8 cellular contexts compared by ENCODE assay signal in the genomic region with DNA sequence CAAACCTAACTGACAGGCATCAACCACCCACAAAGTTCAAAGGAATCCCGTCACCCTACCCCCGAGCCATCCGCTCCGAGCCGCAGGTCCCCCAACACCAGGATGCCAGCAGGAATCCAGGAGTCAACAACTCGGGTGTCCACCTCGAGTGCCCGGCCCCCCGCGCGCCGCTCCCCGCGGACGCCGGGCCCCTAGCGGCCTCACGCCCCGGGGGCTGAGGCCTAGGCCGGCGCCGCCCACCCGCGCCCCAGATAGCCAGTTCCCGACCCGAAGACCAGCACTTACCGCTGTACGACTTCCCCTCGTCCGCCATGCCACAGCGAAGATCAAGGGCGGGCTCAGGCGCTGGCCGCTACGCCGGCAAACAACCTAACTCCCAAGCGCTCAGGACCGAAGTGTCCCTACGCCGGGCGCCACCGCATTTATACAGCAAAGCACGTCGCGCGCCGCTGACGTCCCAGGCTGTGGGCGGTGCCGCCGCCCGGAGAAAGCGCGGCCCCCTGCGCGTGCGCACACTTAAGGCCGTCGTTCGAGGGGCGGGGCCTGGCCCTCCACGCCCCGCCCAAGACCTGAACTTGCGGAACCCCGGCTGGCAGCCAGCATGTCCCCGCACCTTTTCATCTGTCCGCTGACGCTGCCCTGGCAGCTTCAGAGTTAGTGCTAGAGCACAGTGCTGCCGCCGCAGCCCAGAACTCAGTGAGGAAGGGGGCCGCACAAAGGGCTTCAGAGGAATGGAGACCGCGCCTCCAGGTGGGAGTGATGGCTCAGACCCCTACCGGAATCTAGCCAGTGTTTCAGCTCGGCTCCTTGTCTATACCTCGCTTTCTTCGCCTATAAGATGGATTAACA. TPM values are rescaled to one million over a fixed set of nuclear protein-coding genes. Genes with fewer than 3 reads are reported as not detected.
A peak's percentile ranks its signal among the peaks of the same experiment; 100 is the strongest.
DNase-seq lines count a peak whose midpoint lies in the region; FAIRE-seq and TF ChIP-seq lines count a peak whose summit lies in the region.

NXF1 (minus strand) TSS at position 397 of the 849 bp plus-strand sequence; CDS start at position 313, 84 bp downstream.

- no peaks in the 10 kb centered on the region for H3K27me3 ChIP-seq in GM06990 (replicated peaks; ENCODE audit: control insufficient read depth, insufficient read depth, low read length)
- no peaks in the 10 kb centered on the region for H3K27me3 ChIP-seq in SJSA1 (replicated peaks)

- H3K4me3 ChIP-seq in GM06990 (replicated peaks; ENCODE audit: low read depth, low read length) (peak within 1 kb of the TSS; percentile 78), SJSA1 (peak within 1 kb of the TSS; percentile 77)

- H3K27ac ChIP-seq in SJSA1 = peak within 1 kb of the TSS; percentile 61
- peak within 1 kb of the TSS; percentile 85 for H3K27ac ChIP-seq in substantia nigra (ENCODE audit: low read depth, low read length, poor library complexity, severe bottlenecking)

- H3K4me1 ChIP-seq in SJSA1 (replicated peaks) = peaks cover 12% of the 10 kb centered on the region

- FAIRE-seq in frontal cortex (lab: Jason Lieb, UNC) = no peak

- DNase-seq in GM06990 (ENCODE audit: extremely low read depth, insufficient read length) = peak; percentile 98
- peak; percentile 99 for DNase-seq in HEK293T (ENCODE audit: extremely low spot score)
- DNase-seq in MV-4-11 (lab: John Stamatoyannopoulos, UW) = peak; percentile 90
- peak; percentile 97 to 98 for DNase-seq in SJSA1 (ENCODE audit: low read depth in 1 of 2, low spot score in 2 of 2)
- peak; percentile 90 to 95 (median 94) for DNase-seq in activated naive CD4-positive, alpha-beta T cell (lab: John Stamatoyannopoulos, UW)
- DNase-seq in frontal cortex (ENCODE audit: low spot score in 2 of 2) = peak; percentile 99
- peak; percentile 58 for DNase-seq in non-pigmented ciliary epithelial cell (ENCODE audit: low read depth)
- peak; percentile 65 to 98 (median 92) for DNase-seq in substantia nigra (lab: John Stamatoyannopoulos, UW)

- CTCF ChIA-PET in HEK293T (lab: Yijun Ruan, JAX) = no interaction called here

- peaks cover 15% of the 10 kb centered on the region for H3K36me3 ChIP-seq in GM06990 (ENCODE audit: control insufficient read depth, insufficient read depth, low read length)
- H3K36me3 ChIP-seq in SJSA1 = peaks cover 49% of the 10 kb centered on the region

- H3K9me3 ChIP-seq in SJSA1 (replicated peaks) = no peaks in the 10 kb centered on the region

- no peak for TF ChIP-seq CTCF in GM06990 (IDR thresholded peaks at IDR 0.05; ENCODE audit: insufficient read depth, low read length, poor library complexity, severe bottlenecking)

- POLR2A ChIA-PET in HEK293T (lab: Yijun Ruan, JAX) = interaction anchor here (0.8 to 3.5 kb wide), 19 partner anchors 8 to 78 kb away, joined by 3 to 43 read pairs (median 5); partner anchors contain the start of genes HNRNPUL2, SLC3A2, STX5 and TAF6L

TF ChIP-seq in HEK293T, 16 proteins besides CTCF, POLR2A, EP300 and RAD21:
- TF ChIP-seq PKNOX1 (IDR thresholded peaks at IDR 0.05) = 0 out of 2 replicates have a peak, but pooled peaks have one; percentile 15
- peak; percentile 91 for TF ChIP-seq ELF4 (IDR thresholded peaks at IDR 0.05)
- no peak for TF ChIP-seq L3MBTL2 (conservative IDR thresholded peaks at IDR 0.05)
- peak; percentile 94 for TF ChIP-seq LEF1 (IDR thresholded peaks at IDR 0.05; ENCODE audit: borderline replicate concordance)
- peak; percentile 55; the same call in 1 of the 2 replicates for TF ChIP-seq FOXM1 (IDR thresholded peaks at IDR 0.05; ENCODE audit: borderline replicate concordance)
- no peak for TF ChIP-seq FOXK2 (IDR thresholded peaks at IDR 0.05)
- TF ChIP-seq BHLHE40 (IDR thresholded peaks at IDR 0.05; ENCODE audit: borderline replicate concordance) = no peak

RNA-seq across cellular contexts. Expression of gene NXF1, which starts in this region (rescaled TPM):
- total RNA-seq in SJSA1 (2014; rRNA removed; shearing (Covaris generic)) = 33.6 and 33.8 TPM in 2 replicates
- 10.6 TPM for total RNA-seq in frontal cortex

Comparison
In these comparisons a context has a peak if more than half of its experiments do, and no peak if none do; other contexts are left out.
1. Peak in every context shown above with its lines: DNase-seq, H3K4me3 ChIP-seq and H3K27ac ChIP-seq.